In the genomic region with DNA sequence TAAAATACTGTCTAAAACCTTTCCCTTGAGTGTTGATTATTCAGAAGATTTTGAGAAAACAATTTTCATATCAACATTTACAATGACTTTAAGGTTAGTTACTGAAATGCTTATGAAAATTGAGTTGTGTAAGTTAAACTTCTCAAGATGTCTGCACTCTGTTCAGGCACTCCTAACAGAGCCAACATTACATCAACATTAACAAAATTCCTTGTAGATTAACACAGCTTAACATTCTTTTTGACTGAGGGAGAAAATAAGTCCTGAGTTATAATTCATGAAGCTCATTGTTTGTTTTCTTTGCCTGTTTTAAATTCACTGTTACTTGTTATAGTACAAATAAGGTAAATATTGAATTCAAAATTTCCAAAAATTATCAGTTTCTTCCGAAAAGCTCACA, we compare ENCODE assay signal across 18 cellular contexts. TPM values are rescaled to one million over a fixed set of nuclear protein-coding genes. Genes with fewer than 3 reads are reported as not detected.
DNase-seq lines count a peak whose midpoint lies in the region; TF ChIP-seq lines count a peak whose summit lies in the region.
"Had no signal": no experiment of that assay in that cellular context is flagged by ENCODE, and none has a peak within 500 bp of the region (broad histone marks: within the 10 kb centered on the region; RNA-seq: fewer than 3 reads in every experiment).

No MANE protein-coding gene starts in this region.

- peaks cover 15% of the 10 kb centered on the region for H3K4me1 ChIP-seq in HUES64 (ENCODE audit: insufficient read depth, low read length)
- H3K4me1 ChIP-seq in tibial artery, result peaks cover 0 to 35% (median 4%) of the 10 kb centered on the region in 4 donors

- H3K27me3 ChIP-seq in HUES64 (ENCODE audit: insufficient read depth, low read length), result no peaks in the 10 kb centered on the region
- H3K27me3 ChIP-seq in tibial artery, result no peaks in the 10 kb centered on the region

- H3K9me3 Mint-ChIP-seq in chondrocyte (ENCODE audit: low read depth), result peaks cover 25% of the 10 kb centered on the region
- H3K9me3 Mint-ChIP-seq: activated naive CD4-positive, alpha-beta T cell treated with anti-CD3 and anti-CD28 coated beads, Interleukin-2, amount 50 U/mL, for 24 hours; central memory CD8-positive, alpha-beta T cell had no signal

- TF ChIP-seq CTCF in chondrocyte (IDR thresholded peaks at IDR 0.05) (no peak), tibial artery (IDR thresholded peaks at IDR 0.05) (no peak), GM10248 (IDR thresholded peaks at IDR 0.05; ENCODE audit: control extremely low read depth, extremely low read depth, low read depth, missing control alignments) (no peak)

- CTCF ChIA-PET in GM10248 (lab: Yijun Ruan, JAX), result interaction anchor here (1.0 kb wide), 1 partner anchor 36 kb away, joined by 3 read pairs; no protein-coding TSS in a partner anchor

- POLR2A ChIA-PET in GM10248 (lab: Yijun Ruan, JAX), result no interaction called here

- peak overlapping the region; percentile 82 for H3K27ac Mint-ChIP-seq in chondrocyte (ENCODE audit: unreplicated experiment)
- H3K27ac Mint-ChIP-seq: activated CD4-positive, alpha-beta T cell treated with anti-CD3 and anti-CD28 coated beads for 36 hours; activated naive CD4-positive, alpha-beta T cell treated with anti-CD3 and anti-CD28 coated beads, Interleukin-2, amount 50 U/mL, for 24 hours; natural killer cell treated with Interleukin-12 subunit alpha and Interleukin-12 subunit beta and Interleukin-15 and Interleukin-18, amount 100 ng/mL, for 72 hours had no signal

- H3K27ac ChIP-seq in HUES64 (ENCODE audit: low read depth, low read length) (peak overlapping the region; percentile 14; the same call in 1 of the 2 replicates), tibial artery (peak overlapping the region; percentile 49 to 57)

- no peak overlapping the region for H3K4me3 ChIP-seq in HUES64 (ENCODE audit: low read length)
- no peak overlapping the region for H3K4me3 ChIP-seq in tibial artery

- peaks cover 26% of the 10 kb centered on the region for H3K36me3 Mint-ChIP-seq in chondrocyte (ENCODE audit: low read depth)

- H3K9me3 ChIP-seq in HUES64 (ENCODE audit: insufficient read depth, low read depth, low read length) (no peaks in the 10 kb centered on the region), tibial artery (peaks cover 0 to 12% (median 0%) of the 10 kb centered on the region in 3 donors)

- intact Hi-C loops in tibial artery (cut with DNase I; ENCODE audit: low total_unique reads), result no loop called here

- DNase-seq in chondrocyte (ENCODE audit: low spot score) (no peak), iris pigment epithelial cell (ENCODE audit: low read depth) (peak; percentile 85), tibial artery (no peak), GM10248 (ENCODE audit: extremely low spot score) (no peak)
- DNase-seq in activated CD4-positive, alpha-beta T cell treated with anti-CD3 and anti-CD28 coated beads, Interleukin-2, amount 50 U/mL, for 4 hours, result no peak
- DNase-seq in activated CD4-positive, CD25-positive, alpha-beta regulatory T cell treated with anti-CD3 and anti-CD28 coated beads, Interleukin-2, amount 50 U/mL, for 72 hours, result no peak
- DNase-seq: activated CD4-positive, alpha-beta T cell treated with anti-CD3 and anti-CD28 coated beads for 36 hours; activated CD8-positive, alpha-beta memory T cell treated with anti-CD3 and anti-CD28 coated beads, Interleukin-2, amount 50 U/mL, for 48 hours; DMS79; H7; NCI-H187; NCI-H446 treated with DMSO at 0.1 percent for 48 hours had no signal

- H3K4me3 Mint-ChIP-seq in chondrocyte (ENCODE audit: unreplicated experiment), result no peak overlapping the region
- H3K4me3 Mint-ChIP-seq: activated CD4-positive, alpha-beta T cell treated with anti-CD3 and anti-CD28 coated beads for 36 hours; activated naive CD4-positive, alpha-beta T cell treated with anti-CD3 and anti-CD28 coated beads, Interleukin-2, amount 50 U/mL, for 24 hours; central memory CD8-positive, alpha-beta T cell; natural killer cell treated with Interleukin-12 subunit alpha and Interleukin-12 subunit beta and Interleukin-15 and Interleukin-18, amount 100 ng/mL, for 72 hours had no signal

- H3K36me3 ChIP-seq in HUES64 (ENCODE audit: insufficient read depth, low read length) (peaks cover 8% of the 10 kb centered on the region), tibial artery (peaks cover 12 to 24% (median 15%) of the 10 kb centered on the region in 3 donors)

- WGBS in HUES64, result 93% methylated on average over 1 of the region's 1 CpG

- no peaks in the 10 kb centered on the region for H3K27me3 Mint-ChIP-seq in chondrocyte (ENCODE audit: low read depth)
- H3K27me3 Mint-ChIP-seq: activated CD4-positive, alpha-beta T cell treated with anti-CD3 and anti-CD28 coated beads for 36 hours; activated naive CD4-positive, alpha-beta T cell treated with anti-CD3 and anti-CD28 coated beads, Interleukin-2, amount 50 U/mL, for 24 hours; central memory CD8-positive, alpha-beta T cell; natural killer cell treated with Interleukin-12 subunit alpha and Interleukin-12 subunit beta and Interleukin-15 and Interleukin-18, amount 100 ng/mL, for 72 hours had no signal

- H3K9ac ChIP-seq in HUES64 (ENCODE audit: low read depth, low read length), result no peak overlapping the region

- H3K4me1 Mint-ChIP-seq in chondrocyte (ENCODE audit: low read depth), result peaks cover 21% of the 10 kb centered on the region
- H3K4me1 Mint-ChIP-seq: activated CD4-positive, alpha-beta T cell treated with anti-CD3 and anti-CD28 coated beads for 36 hours had no signal

RNA-seq across cellular contexts. Expression of gene ACKR4, which starts 9.0 kb away (rescaled TPM):
- not detected for polyA plus RNA-seq in HUES64 (2013, experiment 1 of 2)
- not detected for polyA plus RNA-seq in HUES64 (2013, experiment 2 of 2)
- 0.22 TPM in 1 of 3 replicates, not detected in the others for total RNA-seq in chondrocyte
- total RNA-seq: epithelial cell of proximal tubule; H7; left lobe of liver; natural killer cell treated with Interleukin-12 subunit alpha and Interleukin-12 subunit beta and Interleukin-15 and Interleukin-18, amount 100 ng/mL, for 72 hours had no signal

RNA-seq across cellular contexts. Expression of gene ACAD11, which starts 53.5 kb away (rescaled TPM):
- polyA plus RNA-seq in HUES64 (2013, experiment 1 of 2), result 8.3 TPM
- 13.1 TPM for polyA plus RNA-seq in HUES64 (2013, experiment 2 of 2)
- 16.8 to 21.3 TPM (median 17.2 TPM) in 3 replicates for total RNA-seq in chondrocyte

RNA-seq across cellular contexts. Expression of gene UBA5, which starts 54.0 kb away (rescaled TPM):
- polyA plus RNA-seq in HUES64 (2013, experiment 1 of 2), result 37.3 TPM
- 39.7 TPM for polyA plus RNA-seq in HUES64 (2013, experiment 2 of 2)
- 32.4 to 38.2 TPM (median 37.9 TPM) in 3 replicates for total RNA-seq in chondrocyte
